Comparison of ENCODE assay signal across 13 cellular contexts in the genomic region with DNA sequence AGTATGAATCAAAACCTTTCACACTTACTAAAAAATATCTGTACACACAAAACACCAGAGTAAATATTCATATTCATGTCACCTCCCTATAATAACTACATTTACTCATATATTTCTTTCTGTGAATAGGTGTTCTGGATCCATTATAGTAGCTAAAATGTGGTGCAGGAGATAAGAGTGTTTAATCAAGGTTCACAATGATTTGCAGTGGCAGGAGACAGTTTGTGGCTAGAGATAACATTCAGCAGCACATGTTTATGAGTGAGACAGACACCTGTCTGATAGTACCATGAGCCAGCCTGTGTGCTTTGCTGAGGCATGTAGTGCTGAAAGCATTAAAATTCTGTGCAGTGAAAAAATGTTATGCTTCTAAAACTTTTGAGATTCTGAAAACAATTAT.
"Had no signal": no experiment of that assay in that cellular context is flagged by ENCODE, and none has a peak within 500 bp of the region (broad histone marks: within the 10 kb centered on the region; RNA-seq: fewer than 3 reads in every experiment).

No MANE protein-coding gene starts in this region.

- DNase-seq: activated B cell treated with CpG ODN at 0.5 μM for 24 hours; activated CD4-positive, alpha-beta T cell treated with anti-CD3 and anti-CD28 coated beads, Interleukin-2, amount 10 ng/mL, durations not matched to agents 7 days and 5 days; activated gamma-delta T cell; activated naive CD8-positive, alpha-beta T cell treated with anti-CD3 and anti-CD28 coated beads for 36 hours; activated T-cell treated with anti-CD3 and anti-CD28 coated beads for 4 hours; brain microvascular endothelial cell; dermis blood vessel endothelial cell; glutamatergic neuron; left ventricle myocardium inferior; sigmoid colon; stimulated activated CD4-positive, alpha-beta T cell treated with anti-CD3 and anti-CD28 coated beads, Interleukin-12 subunit alpha, Interleukin-12 subunit beta, amount 100 ng/mL, for 4 hours; stimulated activated naive CD4-positive, alpha-beta T cell treated with Interleukin-2 at 50 U/mL for 16 hours; trophoblast cell had no signal
